Comparison of ENCODE assay signal across 2 cellular contexts in genomic region chr12:22529281-22530060, GRCh38.
TF ChIP-seq lines count a peak whose summit lies in the region.

No MANE protein-coding gene starts in this region.

TF ChIP-seq in HEK293, 187 proteins besides CTCF, POLR2A, EP300 and RAD21 (continued from another document):
- peak; percentile 82 for TF ChIP-seq ZBTB6 (tag by site-specific recombination; IDR thresholded peaks at IDR 0.05)

TF ChIP-seq in GM12878, 131 proteins besides CTCF, POLR2A, EP300 and RAD21 (continued from another document):
- TF ChIP-seq USF2 (IDR thresholded peaks at IDR 0.05; ENCODE audit: borderline replicate concordance, low read depth, low read length) = no peak
- no peak for TF ChIP-seq POLR2AphosphoS5 (IDR thresholded peaks at IDR 0.05; ENCODE audit: low read length)
- peak; percentile 44; the same call in 1 of the 2 replicates for TF ChIP-seq SMC3 (IDR thresholded peaks at IDR 0.05; ENCODE audit: borderline replicate concordance, low read length)
- TF ChIP-seq POU2F2 (IDR thresholded peaks at IDR 0.05; ENCODE audit: borderline replicate concordance, low read depth, low read length) = no peak
- TF ChIP-seq SIN3A (IDR thresholded peaks at IDR 0.05; ENCODE audit: low read depth, low read length) = no peak
- no peak for TF ChIP-seq CHD1 (IDR thresholded peaks at IDR 0.05; ENCODE audit: low read depth, low read length)
- no peak for TF ChIP-seq CREB1 (IDR thresholded peaks at IDR 0.05; ENCODE audit: low read depth)
- no peak for TF ChIP-seq ZNF207 (IDR thresholded peaks at IDR 0.05; ENCODE audit: borderline replicate concordance)
- TF ChIP-seq STAT1 (conservative IDR thresholded peaks at IDR 0.05) = no peak
- TF ChIP-seq MXI1 (IDR thresholded peaks at IDR 0.05; ENCODE audit: low read depth, low read length) = no peak
- no peak for TF ChIP-seq SIX5 (IDR thresholded peaks at IDR 0.05; ENCODE audit: low read depth, low read length, severe bottlenecking)
- TF ChIP-seq MLLT1 (IDR thresholded peaks at IDR 0.05) = no peak
- peak; percentile 68; the same call in 1 of the 2 replicates for TF ChIP-seq MEF2A (IDR thresholded peaks at IDR 0.05; ENCODE audit: insufficient read depth, low read depth, low read length)
- no peak for TF ChIP-seq ATF7 (IDR thresholded peaks at IDR 0.05; ENCODE audit: low read depth)
- TF ChIP-seq HCFC1 (IDR thresholded peaks at IDR 0.05; ENCODE audit: low read length) = no peak
- TF ChIP-seq SMARCA5 (IDR thresholded peaks at IDR 0.05) = no peak
- TF ChIP-seq CBX3 (IDR thresholded peaks at IDR 0.05; ENCODE audit: borderline replicate concordance, low read depth) = no peak
- no peak for TF ChIP-seq SKIL (IDR thresholded peaks at IDR 0.05; ENCODE audit: low read depth, poor library complexity, severe bottlenecking)
- TF ChIP-seq SUPT20H (IDR thresholded peaks at IDR 0.05; ENCODE audit: borderline replicate concordance, control insufficient read depth, low read depth, low read length) = no peak
TF ChIP-seq in GM12878: peak in this region for 3.
